In the genomic region with DNA sequence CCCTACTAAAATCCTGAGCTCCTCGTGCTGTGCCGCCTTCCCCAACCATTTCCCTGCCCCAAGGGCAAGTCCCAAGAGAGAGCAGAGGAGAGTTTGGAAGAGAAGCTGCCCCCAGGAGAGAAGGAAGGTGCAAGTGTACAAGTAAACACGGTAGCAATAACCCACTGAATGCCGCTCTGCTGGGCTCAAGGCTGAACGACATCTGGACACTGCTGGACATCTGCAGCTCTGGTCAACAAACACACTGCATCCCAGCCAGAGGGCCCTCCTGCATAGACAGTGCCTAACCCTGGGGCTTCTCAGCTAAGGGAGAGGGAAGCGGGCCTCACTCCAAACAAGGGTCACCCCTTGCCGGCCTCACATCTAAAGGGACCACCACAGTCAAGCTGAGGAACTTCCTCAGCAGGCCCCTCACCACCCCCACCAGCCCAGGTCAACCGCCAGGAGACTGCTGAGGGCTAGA, we compare ENCODE assay signal across 11 cellular contexts. TPM values are rescaled to one million over a fixed set of nuclear protein-coding genes. Genes with fewer than 3 reads are reported as not detected.
DNase-seq lines count a peak whose midpoint lies in the region; ATAC-seq and TF ChIP-seq lines count a peak whose summit lies in the region.
"Had no signal": no experiment of that assay in that cellular context is flagged by ENCODE, and none has a peak within 500 bp of the region (broad histone marks: within the 10 kb centered on the region; RNA-seq: fewer than 3 reads in every experiment).

No MANE protein-coding gene starts in this region.

- H3K4me1 Mint-ChIP-seq in nephron progenitor cell: peaks cover 68% of the 10 kb centered on the region

- no peak overlapping the region for H3K9ac ChIP-seq in GM23248

- H3K4me1 ChIP-seq in heart right ventricle (peaks cover 55 to 77% (median 69%) of the 10 kb centered on the region in 9 donors), foreskin keratinocyte (peaks cover 45% of the 10 kb centered on the region), GM23248 (ENCODE audit: insufficient read depth) (peaks cover 7% of the 10 kb centered on the region; the same call in 1 of the 2 replicates)

- TF ChIP-seq CTCF in heart right ventricle (IDR thresholded peaks at IDR 0.05) (peak in 2 of 9 donors; percentile 6 to 25), foreskin keratinocyte (conservative IDR thresholded peaks at IDR 0.05) (peak; percentile 4), nephron progenitor cell (IDR thresholded peaks at IDR 0.05) (no peak)

- peak overlapping the region; percentile 51 for H3K27ac Mint-ChIP-seq in nephron progenitor cell

- ATAC-seq in heart right ventricle: no peak
- no peak for ATAC-seq in Right ventricle myocardium inferior
- ATAC-seq in foreskin keratinocyte: peak; percentile 36
- no peak for ATAC-seq in GM18519 (IDR thresholded peaks at IDR 0.05; ENCODE audit: low FRiP score, unreplicated experiment)

- H3K27me3 ChIP-seq in heart right ventricle (no peaks in the 10 kb centered on the region), foreskin keratinocyte (no peaks in the 10 kb centered on the region), GM23248 (replicated peaks; ENCODE audit: insufficient read depth) (no peaks in the 10 kb centered on the region)

- no peaks in the 10 kb centered on the region for H4K20me1 ChIP-seq in GM23248 (ENCODE audit: insufficient read depth)

- peaks cover 34% of the 10 kb centered on the region for H3K36me3 Mint-ChIP-seq in nephron progenitor cell (ENCODE audit: low read depth)

- intact Hi-C loops in heart right ventricle (cut with DNase I) (loop anchor here in 2 of 10 donors (1.0 to 5.0 kb wide), 3 partner anchors 17 to 39 kb away; a partner anchor contains a TSS), Right ventricle myocardium inferior (cut with DNase I) (loop anchor here (1.0 to 5.0 kb wide), 2 partner anchors 36 to 38 kb away; a partner anchor contains a TSS)

- H3K36me3 ChIP-seq in heart right ventricle (peaks cover 0 to 55% (median 27%) of the 10 kb centered on the region in 9 donors), GM23248 (ENCODE audit: low read depth) (no peaks in the 10 kb centered on the region)

- no peaks in the 10 kb centered on the region for H3K9me3 ChIP-seq in heart right ventricle
- H3K9me3 ChIP-seq in GM23248 (ENCODE audit: low read depth): no peaks in the 10 kb centered on the region

- H3K4me3 ChIP-seq in heart right ventricle (no peak overlapping the region), GM23248 (no peak overlapping the region)

- peak overlapping the region; percentile 30 for H3K4me3 Mint-ChIP-seq in nephron progenitor cell

- no peaks in the 10 kb centered on the region for H3K27me3 Mint-ChIP-seq in nephron progenitor cell (ENCODE audit: low read depth, poor library complexity)

- peak overlapping the region; percentile 13 to 97 (median 92) for H3K27ac ChIP-seq in heart right ventricle
- H3K27ac ChIP-seq in foreskin keratinocyte: peak overlapping the region; percentile 90
- no peak overlapping the region for H3K27ac ChIP-seq in GM23248

- H2AFZ ChIP-seq in GM23248: no peak overlapping the region

- DNase-seq in heart right ventricle (peak in 1 of 2 donors; percentile 38), Right ventricle myocardium inferior (ENCODE audit: missing footprints) (no peak), foreskin keratinocyte (peak in 1 of 2 donors; percentile 45), nephron progenitor cell (no peak), NK-92 (lab: John Stamatoyannopoulos, UW; ENCODE audit: unreplicated experiment) (no peak), GM23248 (no peak)
- no peak for DNase-seq in activated CD4-positive, CD25-positive, alpha-beta regulatory T cell treated with anti-CD3 and anti-CD28 coated beads, Interleukin-2, amount 50 U/mL, for 72 hours
- DNase-seq: activated CD4-positive, alpha-beta T cell treated with anti-CD3 and anti-CD28 coated beads for 1 hour; activated effector memory CD4-positive, alpha-beta T cell treated with anti-CD3 and anti-CD28 coated beads, Interleukin-2, amount 50 U/mL, for 16 hours; NCI-H2029 treated with DMSO at 0.1 percent for 48 hours had no signal

- no peaks in the 10 kb centered on the region for H3F3A ChIP-seq in GM23248 (ENCODE audit: insufficient read depth)

- no peaks in the 10 kb centered on the region for H3K9me2 ChIP-seq in GM23248 (ENCODE audit: insufficient read depth)

- H3K4me2 ChIP-seq in GM23248 (ENCODE audit: unreplicated experiment): no peak overlapping the region

- H3K9me3 Mint-ChIP-seq in nephron progenitor cell: no peaks in the 10 kb centered on the region

- H3K79me2 ChIP-seq in GM23248 (ENCODE audit: insufficient read depth): no peaks in the 10 kb centered on the region

- WGBS in heart right ventricle, 2 donors: 38 to 42% methylated on average over 8 of the region's 8 CpGs
- 81% methylated on average over 8 of the region's 8 CpGs for WGBS in GM23248 (ENCODE audit: low coverage in 1 of 2, low lambda C conversion rate in 2 of 2, missing lambda C conversion rate in 2 of 2), 2 experiments

- in situ Hi-C loops in GM23248 (cut with MboI): no loop called here

RNA-seq across cellular contexts. Expression of a gene that starts 12.7 kb away (rescaled TPM):
- total RNA-seq in heart right ventricle (100 to 1,000 TPM; 113 to 217 (median 156) TPM), Right ventricle myocardium inferior (192 TPM), foreskin keratinocyte (367 and 442 TPM in 2 replicates)
- polyA plus RNA-seq in heart right ventricle (10 to 100 TPM; 80.2 to 95.8 TPM), foreskin keratinocyte (299 and 341 TPM in 2 replicates), GM23248 (2016; fragmentation: Nextera tagmentation; extraction: Ambion mirVana) (2.3 and 3.1 TPM in 2 replicates)
- 2.7 and 3.6 TPM in 2 replicates for total RNA-seq in GM23248 (2014; rRNA removed; shearing (Covaris generic))

RNA-seq across cellular contexts. Expression of a gene that starts 38.0 kb away (rescaled TPM):
- total RNA-seq in heart right ventricle (1 to 10 TPM; 2.0 to 7.5 (median 3.8) TPM), Right ventricle myocardium inferior (7.8 TPM), foreskin keratinocyte (8.8 and 13.7 TPM in 2 replicates)
- polyA plus RNA-seq in heart right ventricle (1 to 10 TPM; 5.6 to 7.3 TPM), foreskin keratinocyte (9.1 and 11.8 TPM in 2 replicates), GM23248 (2016; fragmentation: Nextera tagmentation; extraction: Ambion mirVana) (96.9 and 105 TPM in 2 replicates)
- 116 and 161 TPM in 2 replicates for total RNA-seq in GM23248 (2014; rRNA removed; shearing (Covaris generic))

RNA-seq across cellular contexts. Expression of a gene that starts 39.0 kb away (rescaled TPM):
- total RNA-seq in heart right ventricle: 10 to 100 TPM in 4 of 10 donors, 1 to 10 TPM in 6; 4.8 to 31.8 (median 8.7) TPM
- 10 to 100 TPM; 27.8 to 29.3 TPM for polyA plus RNA-seq in heart right ventricle
- total RNA-seq in Right ventricle myocardium inferior: 11.7 TPM
- total RNA-seq in foreskin keratinocyte: 8.0 and 10.5 TPM in 2 replicates
- 8.8 and 10.9 TPM in 2 replicates for polyA plus RNA-seq in foreskin keratinocyte
- total RNA-seq in GM23248 (2014; rRNA removed; shearing (Covaris generic)): 750 and 759 TPM in 2 replicates
- 78.0 and 81.5 TPM in 2 replicates for polyA plus RNA-seq in GM23248 (2016; fragmentation: Nextera tagmentation; extraction: Ambion mirVana)

RNA-seq across cellular contexts. Expression of a gene that starts 39.3 kb away (rescaled TPM):
- total RNA-seq in heart right ventricle (under 1 TPM in 1 of 10 donors, not detected in 9; 0.18 TPM), Right ventricle myocardium inferior (0.14 TPM), foreskin keratinocyte (0.56 and 0.82 TPM in 2 replicates)
- polyA plus RNA-seq in heart right ventricle (under 1 TPM in 1 of 2 donors, not detected in 1; 0.03 TPM), foreskin keratinocyte (0.45 and 0.77 TPM in 2 replicates), GM23248 (2016; fragmentation: Nextera tagmentation; extraction: Ambion mirVana) (0.06 TPM in 1 of 2 replicates, not detected in the other)
- not detected in 2 replicates for total RNA-seq in GM23248 (2014; rRNA removed; shearing (Covaris generic))

Comparison
In these comparisons a context has a peak if more than half of its experiments do, and no peak if none do; other contexts are left out.
1. RNA of a gene that starts 12.7 kb away (total RNA-seq): 367 to 442 TPM in foreskin keratinocyte, 192 TPM in Right ventricle myocardium inferior (single experiment) and 113 to 217 TPM in heart right ventricle; 2.7 to 3.6 TPM in GM23248; every median in the first group is over 10 times any median in the second.
2. RNA of a gene that starts 39.0 kb away (total RNA-seq): 750 to 759 TPM in GM23248; 11.7 TPM in Right ventricle myocardium inferior (single experiment), 4.8 to 31.8 TPM in heart right ventricle and 8.0 to 10.5 TPM in foreskin keratinocyte; every median in the first group is over 10 times any median in the second.